13 cellular contexts compared by ENCODE assay signal in genomic region chr15:77841376-77841775, GRCh38.
"Had no signal": no experiment of that assay in that cellular context is flagged by ENCODE, and none has a peak within 500 bp of the region (broad histone marks: within the 10 kb centered on the region; RNA-seq: fewer than 3 reads in every experiment).

No MANE protein-coding gene starts in this region.

- DNase-seq: activated CD4-positive, alpha-beta T cell treated with anti-CD3 and anti-CD28 coated beads for 48 hours; activated CD8-positive, alpha-beta memory T cell treated with anti-CD3 and anti-CD28 coated beads, Interleukin-2, amount 50 U/mL, for 48 hours; activated CD8-positive, alpha-beta T cell treated with anti-CD3 and anti-CD28 coated beads, Interleukin-2, amount 10 ng/mL, durations not matched to agents 7 days and 5 days; activated naive CD4-positive, alpha-beta T cell treated with anti-CD3 and anti-CD28 coated beads for 36 hours; central memory CD4-positive, alpha-beta T cell; effector memory CD8-positive, alpha-beta T cell; hypothalamus; left colon; nephron progenitor cell; T-helper 1 cell; WERI-Rb-1 had no signal

- ATAC-seq: activated CD8-positive, alpha-beta T cell treated with anti-CD3 and anti-CD28 coated beads, Interleukin-2, amount 10 ng/mL, durations not matched to agents 7 days and 5 days; effector memory CD8-positive, alpha-beta T cell; left colon; pancreas had no signal

- H3K36me3 ChIP-seq: pancreas, WERI-Rb-1 had no signal

- H3K4me3 ChIP-seq: pancreas, tibial artery had no signal

- H3K9me3 ChIP-seq: pancreas had no signal

- FAIRE-seq: pancreas had no signal

- H3K27ac ChIP-seq: pancreas, tibial artery, WERI-Rb-1 had no signal

- H3K4me1 ChIP-seq: pancreas, tibial artery had no signal

- H3K27me3 ChIP-seq: pancreas had no signal
